ENCODE assay signal across 9 cellular contexts in the genomic region with DNA sequence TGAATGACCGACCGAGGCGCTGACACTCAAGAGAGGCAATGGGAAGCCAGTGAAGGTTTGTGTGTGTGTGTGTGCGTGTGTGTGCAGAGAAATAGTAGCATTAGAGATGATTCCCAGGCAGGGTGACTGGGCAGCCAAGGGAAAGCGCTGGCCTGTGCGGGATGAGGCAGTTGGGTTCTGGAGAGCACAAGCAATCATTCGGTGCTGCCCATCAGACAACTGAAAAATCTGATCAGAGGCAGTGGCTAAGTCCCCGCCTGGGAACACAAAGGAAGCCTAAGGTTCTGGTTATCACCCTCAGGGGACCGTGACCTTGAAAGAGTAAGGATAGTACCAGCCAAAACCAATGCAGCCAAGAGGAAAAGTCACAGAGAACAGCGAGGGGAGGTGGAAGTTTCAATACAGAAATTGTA. TPM values are rescaled to one million over a fixed set of nuclear protein-coding genes. Genes with fewer than 3 reads are reported as not detected.
DNase-seq lines count a peak whose midpoint lies in the region; ATAC-seq and TF ChIP-seq lines count a peak whose summit lies in the region.
"Had no signal": no experiment of that assay in that cellular context is flagged by ENCODE, and none has a peak within 500 bp of the region (broad histone marks: within the 10 kb centered on the region; RNA-seq: fewer than 3 reads in every experiment).

No MANE protein-coding gene starts in this region.

- H3K36me3 ChIP-seq in GM23338 (ENCODE audit: insufficient read depth): no peaks in the 10 kb centered on the region
- H3K36me3 ChIP-seq in skeletal muscle satellite cell (ENCODE audit: insufficient read depth, low read length): peaks cover under 1% of the 10 kb centered on the region

- no peaks in the 10 kb centered on the region for H3K9me3 ChIP-seq in skeletal muscle satellite cell (replicated peaks; ENCODE audit: low read length)

- peak overlapping the region; percentile 86 for H2AFZ ChIP-seq in GM23338

- H3K4me1 ChIP-seq in GM23338 (ENCODE audit: insufficient read depth) (peaks cover 22% of the 10 kb centered on the region), foreskin keratinocyte (peaks cover 6% of the 10 kb centered on the region), skeletal muscle satellite cell (ENCODE audit: control insufficient read depth, insufficient read depth, low read length) (peaks cover 33% of the 10 kb centered on the region)

- H3K4me3 ChIP-seq in GM23338 (peak overlapping the region; percentile 61), skeletal muscle satellite cell (ENCODE audit: low read length) (peak overlapping the region; percentile 88)

- POLR2A ChIA-PET in T-cell (lab: Charles Lee) (interaction anchor here (0.6 to 1.0 kb wide), 9 partner anchors 8 to 78 kb away, joined by 3 to 20 read pairs (median 5); no protein-coding TSS in a partner anchor), GM10248 (lab: Yijun Ruan, JAX) (interaction anchor here (0.6 to 1.0 kb wide), 5 partner anchors 10 to 97 kb away, joined by 3 to 21 read pairs (median 3); no protein-coding TSS in a partner anchor)

- H3K4me2 ChIP-seq in GM23338 (peak overlapping the region; percentile 82), skeletal muscle satellite cell (ENCODE audit: low read length) (peak overlapping the region; percentile 94)

- no peaks in the 10 kb centered on the region for H3F3A ChIP-seq in GM23338 (replicated peaks; ENCODE audit: low read depth)

- H3K27me3 ChIP-seq in GM23338 (ENCODE audit: insufficient read depth) (no peaks in the 10 kb centered on the region), foreskin keratinocyte (no peaks in the 10 kb centered on the region), skeletal muscle satellite cell (ENCODE audit: control insufficient read depth, insufficient read depth, low read length) (no peaks in the 10 kb centered on the region)

- H3K27me3 Mint-ChIP-seq in GM23338 (ENCODE audit: insufficient read depth, low read depth, poor library complexity) (peaks cover 6% of the 10 kb centered on the region), T-cell (no peaks in the 10 kb centered on the region)

- H4K20me1 ChIP-seq in GM23338 (replicated peaks; ENCODE audit: insufficient read depth): no peaks in the 10 kb centered on the region

- peak overlapping the region; percentile 93 for H3K9ac ChIP-seq in skeletal muscle satellite cell (ENCODE audit: low read depth, low read length)

- no peaks in the 10 kb centered on the region; the same call in 2 of the 3 replicates for H3K36me3 Mint-ChIP-seq in GM23338 (ENCODE audit: low read depth)
- peaks cover 12% of the 10 kb centered on the region for H3K36me3 Mint-ChIP-seq in T-cell

- H3K9me3 Mint-ChIP-seq in GM23338 (no peaks in the 10 kb centered on the region), T-cell (peaks cover 0 to 4% (median 0%) of the 10 kb centered on the region in 3 donors)

- no peak for TF ChIP-seq CTCF in GM23338 (conservative IDR thresholded peaks at IDR 0.05; ENCODE audit: low read depth in 2 of 2)
- TF ChIP-seq CTCF in foreskin keratinocyte (conservative IDR thresholded peaks at IDR 0.05): no peak
- TF ChIP-seq CTCF in GM10248 (IDR thresholded peaks at IDR 0.05; ENCODE audit: control extremely low read depth, extremely low read depth, low read depth, missing control alignments): no peak

- H3K27ac ChIP-seq in GM23338 (ENCODE audit: low read depth): peak overlapping the region; percentile 95
- peak overlapping the region; percentile 98 for H3K27ac ChIP-seq in foreskin keratinocyte

- H3K4me3 Mint-ChIP-seq in GM23338 (peak overlapping the region; percentile 90), T-cell (peak overlapping the region; percentile 84 to 99 (median 97))

- DNase-seq in GM23338 (ENCODE audit: low spot score) (no peak), T-cell (no peak), foreskin keratinocyte (no peak), GOT3 (lab: John Stamatoyannopoulos, UW) (no peak), GM10248 (ENCODE audit: extremely low spot score) (no peak)
- DNase-seq: stimulated activated CD4-positive, alpha-beta T cell treated with anti-CD3 and anti-CD28 coated beads, Interleukin-4, amount 100 ng/mL, for 1 hour had no signal

- H3K9me2 ChIP-seq in GM23338 (ENCODE audit: insufficient read depth): no peaks in the 10 kb centered on the region

- CTCF ChIA-PET in T-cell (lab: Charles Lee): interaction anchor here in 1 of 2 donors (0.9 to 1.3 kb wide), 5 partner anchors 10 to 120 kb away, joined by 3 to 13 read pairs (median 4); no protein-coding TSS in a partner anchor
- CTCF ChIA-PET in GM10248 (lab: Yijun Ruan, JAX): interaction anchor here (0.7 to 1.9 kb wide), 6 partner anchors 11 to 124 kb away, joined by 3 to 5 read pairs (median 4); no protein-coding TSS in a partner anchor

- no peak for ATAC-seq in GM23338
- no peak for ATAC-seq in T-cell (replicated peaks in 1 of 4)
- no peak for ATAC-seq in foreskin keratinocyte
- no peak for ATAC-seq in activated CD4-positive, CD25-positive, alpha-beta regulatory T cell treated with anti-CD3 and anti-CD28 coated beads, Interleukin-2, amount 50 U/mL, for 24 hours
- no peak for ATAC-seq in HG03045 (IDR thresholded peaks at IDR 0.05; ENCODE audit: unreplicated experiment)

- peaks cover 25% of the 10 kb centered on the region for H3K4me1 Mint-ChIP-seq in GM23338
- H3K4me1 Mint-ChIP-seq in T-cell: peaks cover 69 to 77% (median 71%) of the 10 kb centered on the region in 3 donors

- H3K27ac Mint-ChIP-seq in GM23338: peak overlapping the region; percentile 82
- peak overlapping the region; percentile 99 for H3K27ac Mint-ChIP-seq in T-cell

- H3K79me2 ChIP-seq in GM23338 (replicated peaks; ENCODE audit: insufficient read depth): peaks cover 13% of the 10 kb centered on the region

TF ChIP-seq in GM23338, 12 proteins besides CTCF, POLR2A, EP300 and RAD21 (continues in another document):
- no peak for TF ChIP-seq POLR2AphosphoS5 (IDR thresholded peaks at IDR 0.05; ENCODE audit: low read depth)

RNA-seq across cellular contexts. Expression of a gene that starts 0.9 kb away (rescaled TPM):
- total RNA-seq in GM23338 (2014; rRNA removed; shearing (Covaris generic)): 9.2 and 10.1 TPM in 2 replicates
- polyA plus RNA-seq in GM23338 (2016; fragmentation: Nextera tagmentation; extraction: Ambion mirVana) (13.7 and 18.0 TPM in 2 replicates), foreskin keratinocyte (39.8 and 43.8 TPM in 2 replicates)
- total RNA-seq in T-cell (100 to 1,000 TPM; 239 to 335 (median 309) TPM), foreskin keratinocyte (48.2 and 59.2 TPM in 2 replicates)
- total RNA-seq in skeletal muscle satellite cell (2012; rRNA removed): 15.9 and 28.6 TPM in 2 replicates

RNA-seq across cellular contexts. Expression of a gene that starts 48.2 kb away (rescaled TPM):
- total RNA-seq in GM23338 (2014; rRNA removed; shearing (Covaris generic)): 14.8 and 20.6 TPM in 2 replicates
- polyA plus RNA-seq in GM23338 (2016; fragmentation: Nextera tagmentation; extraction: Ambion mirVana) (50.6 and 56.5 TPM in 2 replicates), foreskin keratinocyte (22.8 and 23.5 TPM in 2 replicates)
- total RNA-seq in T-cell (10 to 100 TPM; 28.6 to 36.6 (median 32.0) TPM), foreskin keratinocyte (20.7 and 22.5 TPM in 2 replicates)
- total RNA-seq in skeletal muscle satellite cell (2012; rRNA removed): 18.3 and 21.2 TPM in 2 replicates

RNA-seq across cellular contexts. Expression of a gene that starts 48.6 kb away (rescaled TPM):
- total RNA-seq in GM23338 (2014; rRNA removed; shearing (Covaris generic)): 23.3 and 30.6 TPM in 2 replicates
- polyA plus RNA-seq in GM23338 (2016; fragmentation: Nextera tagmentation; extraction: Ambion mirVana) (29.9 and 33.3 TPM in 2 replicates), foreskin keratinocyte (9.4 and 10.9 TPM in 2 replicates)
- total RNA-seq in T-cell (10 to 100 TPM; 53.3 to 65.1 (median 54.0) TPM), foreskin keratinocyte (29.0 and 30.5 TPM in 2 replicates)
- 32.4 and 33.9 TPM in 2 replicates for total RNA-seq in skeletal muscle satellite cell (2012; rRNA removed)
